ENCODE assay signal across 18 cellular contexts in genomic region chr2:19504400-19505198, GRCh38.
DNase-seq lines count a peak whose midpoint lies in the region; ATAC-seq, FAIRE-seq and TF ChIP-seq lines count a peak whose summit lies in the region.
"Had no signal": no experiment of that assay in that cellular context is flagged by ENCODE, and none has a peak within 500 bp of the region (broad histone marks: within the 10 kb centered on the region; RNA-seq: fewer than 3 reads in every experiment).

No MANE protein-coding gene starts in this region.

- no peaks in the 10 kb centered on the region for H3K9me3 ChIP-seq in A549
- H3K9me3 ChIP-seq in HepG2 (ENCODE audit: low read length), result 0 out of 2 replicates have a peak, but pooled peaks cover 3% of the 10 kb centered on the region
- H3K9me3 ChIP-seq in T-helper 17 cell (ENCODE audit: control insufficient read depth, low read length, poor library complexity, severe bottlenecking), result no peaks in the 10 kb centered on the region
- H3K9me3 ChIP-seq: ascending aorta, ovary, SJCRH30 had no signal

- peak overlapping the region; percentile 3 for H2AFZ ChIP-seq in HepG2 (ENCODE audit: low read length)

- no peak for TF ChIP-seq CTCF in A549 (IDR thresholded peaks at IDR 0.05)
- TF ChIP-seq CTCF in HepG2 (CRISPR knock-in tag; IDR thresholded peaks at IDR 0.05), result no peak

- no peak overlapping the region for H3K4me3 Mint-ChIP-seq in T-helper 17 cell

- H3K27ac ChIP-seq in A549 (peak overlapping the region; percentile 41 to 71), HepG2 (ENCODE audit: extremely low read length, insufficient read depth, low read length) (peak overlapping the region; percentile 88)
- H3K27ac ChIP-seq: ascending aorta, ovary, SJCRH30 had no signal

- ATAC-seq in A549 (peak; percentile 90 to 94), HepG2 (peak; percentile 91), T-helper 17 cell (no peak)
- ATAC-seq in stimulated activated naive CD8-positive, alpha-beta T cell treated with anti-CD3 and anti-CD28 coated beads, Interleukin-15, Interleukin-2, amounts not matched to agents 100 U/mL and 50 U/mL, for 24 hours, result no peak

- no peaks in the 10 kb centered on the region for H3K79me2 ChIP-seq in HepG2 (ENCODE audit: insufficient read depth, low read length)

- under 1% methylated on average over 5 of the region's 5 CpGs for WGBS in A549 (ENCODE audit: missing lambda C conversion rate)
- WGBS in HepG2 (ENCODE audit: low lambda C conversion rate), result 0% methylated on average over 5 of the region's 5 CpGs

- TF ChIP-seq EP300 in A549 (IDR thresholded peaks at IDR 0.05) (peak in 1 of 2 experiments; percentile 8; a peak in 1 of 5 replicates), HepG2 (IDR thresholded peaks at IDR 0.05; ENCODE audit: low read depth in 2 of 2, low read length in 2 of 2) (peak in 1 of 2 experiments; percentile 85; a peak in 2 of 4 replicates), HepG2 (CRISPR knock-in tag; IDR thresholded peaks at IDR 0.05; ENCODE audit: borderline replicate concordance) (no peak)

- peaks cover 24% of the 10 kb centered on the region for H3K4me1 ChIP-seq in A549
- H3K4me1 ChIP-seq in HepG2 (ENCODE audit: insufficient read depth, low read length), result peaks cover 46% of the 10 kb centered on the region
- H3K4me1 ChIP-seq: ascending aorta, SJCRH30 had no signal

- H3K4me2 ChIP-seq in A549 (peak overlapping the region; percentile 66), HepG2 (ENCODE audit: low read depth, low read length) (peak overlapping the region; percentile 88)

- H3K36me3 Mint-ChIP-seq in T-helper 17 cell (ENCODE audit: low read depth), result no peaks in the 10 kb centered on the region

- intact Hi-C loops in HepG2 (cut with micrococcal nuclease; ENCODE audit: unreplicated experiment), result loop anchor here (1.0 to 5.0 kb wide), 4 partner anchors 11 to 137 kb away; no protein-coding TSS in a partner anchor

- peaks cover 37% of the 10 kb centered on the region for H3K27me3 Mint-ChIP-seq in T-helper 17 cell

- H3K36me3 ChIP-seq in HepG2 (replicated peaks in 1 of 2; ENCODE audit: control insufficient read depth in 1 of 2, insufficient read depth in 2 of 2, low read length in 2 of 2), result no peaks in the 10 kb centered on the region
- H3K36me3 ChIP-seq: ascending aorta, ovary, SJCRH30 had no signal

- POLR2A ChIA-PET in A549 (lab: Yijun Ruan, JAX), result no interaction called here
- POLR2A ChIA-PET in HEK293T (lab: Yijun Ruan, JAX), result no interaction called here
- POLR2A ChIA-PET in HepG2 (lab: Yijun Ruan, JAX), result interaction anchor here (0.6 to 2.9 kb wide), 10 partner anchors 8 to 944 kb away, joined by 3 to 33 read pairs (median 4); partner anchors contain the start of genes RDH14 and TTC32

- BruUV-seq in HepG2 (replicated peaks; lab: Mats Ljungman, UMichigan), result TSS peak; percentile 86

- H3K4me3 ChIP-seq in A549 (no peak overlapping the region), HepG2 (replicated peaks in 1 of 3; ENCODE audit: insufficient read depth in 1 of 3, low read depth in 2 of 3, low read length in 3 of 3) (peak overlapping the region in 2 of 3 experiments; percentile 46 to 63; a peak in 3 of 6 replicates)
- H3K4me3 ChIP-seq: ascending aorta, ovary, SJCRH30 had no signal

- CTCF ChIA-PET in A549 (lab: Yijun Ruan, JAX), result interaction anchor here (1.1 to 1.2 kb wide), 2 partner anchors 19 to 32 kb away, joined by 4 to 5 read pairs; no protein-coding TSS in a partner anchor
- CTCF ChIA-PET in HEK293T (lab: Yijun Ruan, JAX), result no interaction called here
- CTCF ChIA-PET in HepG2 (lab: Yijun Ruan, JAX; ENCODE audit: low intra/inter-chr PET ratio, low total read pairs), result interaction anchor here (0.7 kb wide), 1 partner anchor 359 kb away, joined by 4 read pairs; no protein-coding TSS in a partner anchor

- H3K27ac Mint-ChIP-seq in T-helper 17 cell, result no peak overlapping the region

- peak overlapping the region; percentile 65 for H3K9ac ChIP-seq in HepG2 (ENCODE audit: insufficient read depth, low read depth, low read length)

- in situ Hi-C loops in HepG2 (cut with HindIII; ENCODE audit: extremely low pct_ligation_motif_present, low pct_unique_long_range_greater_than_20kb), result no loop called here

- no peak for TF ChIP-seq POLR2A in A549 (IDR thresholded peaks at IDR 0.05; ENCODE audit: low read length)
- peak; percentile 45 to 50; a peak in 2 of 4 replicates for TF ChIP-seq POLR2A in HepG2 (IDR thresholded peaks at IDR 0.05; ENCODE audit: insufficient read depth in 1 of 2, low read depth in 2 of 2, low read length in 2 of 2)

- no peaks in the 10 kb centered on the region for H3K4me1 Mint-ChIP-seq in T-helper 17 cell

- H3K27me3 ChIP-seq in HepG2 (ENCODE audit: control insufficient read depth in 1 of 2, insufficient read depth in 2 of 2, low read length in 2 of 2), result no peaks in the 10 kb centered on the region
- H3K27me3 ChIP-seq: ascending aorta, ovary had no signal

- TF ChIP-seq RAD21 in A549 (conservative IDR thresholded peaks at IDR 0.05 in 1 of 2, IDR thresholded peaks at IDR 0.05 in 1 of 2), result no peak; a peak in 1 of 5 replicates
- no peak for TF ChIP-seq RAD21 in HepG2 (CRISPR knock-in tag; IDR thresholded peaks at IDR 0.05)

- FAIRE-seq in A549 (lab: Jason Lieb, UNC), result peak; percentile 28
- peak; percentile 82 for FAIRE-seq in HepG2 (lab: Jason Lieb, UNC)
- FAIRE-seq: urothelium cell line had no signal

- peak; percentile 28 to 81 for DNase-seq in A549 (ENCODE audit: low read depth in 1 of 2, low spot score in 1 of 2)
- no peak for DNase-seq in HEK293T (ENCODE audit: extremely low spot score)
- peak; percentile 31 for DNase-seq in NCI-H748 treated with DMSO at 0.1 percent for 48 hours (lab: John Stamatoyannopoulos, UW)
- DNase-seq in HepG2 (ENCODE audit: low spot score), result peak; percentile 96
- DNase-seq in T-helper 17 cell, result no peak
- no peak for DNase-seq in stimulated activated naive CD8-positive, alpha-beta T cell treated with anti-CD3 and anti-CD28 coated beads, Interleukin-15, Interleukin-2, amounts not matched to agents 100 U/mL and 50 U/mL, for 24 hours
- no peak for DNase-seq in NCI-H2107 treated with DMSO at 0.1 percent for 48 hours (lab: John Stamatoyannopoulos, UW; ENCODE audit: unreplicated experiment)
- DNase-seq in stimulated activated CD4-positive, alpha-beta T cell treated with anti-CD3 and anti-CD28 coated beads, Interleukin-1b, Interleukin-23, amount 100 ng/mL, for 48 hours, result no peak
- DNase-seq: activated CD4-positive, alpha-beta T cell treated with anti-CD3 and anti-CD28 coated beads for 1 hour; activated gamma-delta T cell; midbrain; NCI-H187 treated with DMSO at 0.1 percent for 48 hours; ovary; SJCRH30; stimulated activated CD4-positive, alpha-beta T cell treated with anti-CD3 and anti-CD28 coated beads, Interleukin-12 subunit alpha, Interleukin-12 subunit beta, amount 100 ng/mL, for 4 hours; T-helper 9 cell had no signal

- H4K20me1 ChIP-seq in HepG2 (ENCODE audit: insufficient read depth, low read length), result no peaks in the 10 kb centered on the region

TF ChIP-seq in A549, 52 proteins besides CTCF, POLR2A, EP300 and RAD21 (continues in another document):
- TF ChIP-seq HOXB5 (CRISPR knock-in tag; IDR thresholded peaks at IDR 0.05) (peak; percentile 44; the same call in 1 of the 2 replicates), GATA3 (IDR thresholded peaks at IDR 0.05; ENCODE audit: borderline replicate concordance) (peak; percentile 79)

TF ChIP-seq in HEK293T, 16 proteins besides CTCF, POLR2A, EP300 and RAD21:
- no peak for TF ChIP-seq TARDBP (IDR thresholded peaks at IDR 0.05)
- TF ChIP-seq FOXA1 (IDR thresholded peaks at IDR 0.05), result no peak
- TF ChIP-seq PKNOX1 (IDR thresholded peaks at IDR 0.05), result peak; percentile 80

TF ChIP-seq in HepG2, 621 proteins besides CTCF, POLR2A, EP300 and RAD21 (continues in another document):
- no peak for TF ChIP-seq GMEB1 (CRISPR knock-in tag; IDR thresholded peaks at IDR 0.05; ENCODE audit: borderline replicate concordance)
- no peak for TF ChIP-seq ZNF749 (CRISPR knock-in tag; IDR thresholded peaks at IDR 0.05; ENCODE audit: borderline replicate concordance)
- TF ChIP-seq CSRNP1 (CRISPR knock-in tag; IDR thresholded peaks at IDR 0.05), result no peak
- no peak for TF ChIP-seq TCF7L2 (IDR thresholded peaks at IDR 0.05; ENCODE audit: low read depth, low read length)
- no peak for TF ChIP-seq ZFP82 (CRISPR knock-in tag; IDR thresholded peaks at IDR 0.05; ENCODE audit: borderline replicate concordance)
- TF ChIP-seq REXO4 (CRISPR knock-in tag; IDR thresholded peaks at IDR 0.05; ENCODE audit: borderline replicate concordance), result no peak
- no peak for TF ChIP-seq AKAP8 (CRISPR knock-in tag; IDR thresholded peaks at IDR 0.05)
- TF ChIP-seq EED (CRISPR knock-in tag; IDR thresholded peaks at IDR 0.05), result no peak
- TF ChIP-seq CREM (IDR thresholded peaks at IDR 0.05), result no peak; the same call in 1 of the 2 replicates
- TF ChIP-seq CREM (CRISPR knock-in tag; IDR thresholded peaks at IDR 0.05), result no peak
- TF ChIP-seq ZNF720 (CRISPR knock-in tag; IDR thresholded peaks at IDR 0.05), result no peak

Comparison
In these comparisons a context has a peak if more than half of its experiments do, and no peak if none do; other contexts are left out.
1. ATAC-seq: peak in A549 (2 of 2) and HepG2 (single experiment); none in T-helper 17 cell (single experiment) and stimulated activated naive CD8-positive, alpha-beta T cell treated with anti-CD3 and anti-CD28 coated beads, Interleukin-15, Interleukin-2, amounts not matched to agents 100 U/mL and 50 U/mL, for 24 hours (single experiment).
2. DNase-seq: peak in A549 (2 of 2), NCI-H748 treated with DMSO at 0.1 percent for 48 hours (single experiment) and HepG2 (single experiment); none in HEK293T (single experiment), T-helper 17 cell (0 of 3), stimulated activated naive CD8-positive, alpha-beta T cell treated with anti-CD3 and anti-CD28 coated beads, Interleukin-15, Interleukin-2, amounts not matched to agents 100 U/mL and 50 U/mL, for 24 hours (single experiment), NCI-H2107 treated with DMSO at 0.1 percent for 48 hours (single experiment) and stimulated activated CD4-positive, alpha-beta T cell treated with anti-CD3 and anti-CD28 coated beads, Interleukin-1b, Interleukin-23, amount 100 ng/mL, for 48 hours (single experiment).
3. Of the 38 proteins assayed by ChIP-seq in both HepG2 and A549: peak only in HepG2: CHD4, EHMT2, ESRRA, FOSL2, HDAC2, KDM5A and 3 more; only in A549: PBX3; in both: none; in neither: 25; mixed calls (peak in some experiments, not most) for 3.